Comparison of ENCODE assay signal across 1 cellular context in genomic region chr1:112954945-112955677, GRCh38.
TF ChIP-seq lines count a peak whose summit lies in the region.

No MANE protein-coding gene starts in this region.

TF ChIP-seq in HEK293, 187 proteins besides CTCF, POLR2A, EP300 and RAD21 (continued from another document):
- TF ChIP-seq ZNF184 (tag by site-specific recombination; IDR thresholded peaks at IDR 0.05) (no peak), ZNF571 (tag by site-specific recombination; IDR thresholded peaks at IDR 0.05) (no peak), HOXC10 (CRISPR knock-in tag; IDR thresholded peaks at IDR 0.05) (no peak), OSR2 (tag by site-specific recombination; IDR thresholded peaks at IDR 0.05) (peak; percentile 78; the same call in 1 of the 2 replicates), SCRT2 (tag by site-specific recombination; IDR thresholded peaks at IDR 0.05) (peak; percentile 99), ZBTB1 (tag by site-specific recombination; IDR thresholded peaks at IDR 0.05) (no peak)
- TF ChIP-seq, protein P1, sequence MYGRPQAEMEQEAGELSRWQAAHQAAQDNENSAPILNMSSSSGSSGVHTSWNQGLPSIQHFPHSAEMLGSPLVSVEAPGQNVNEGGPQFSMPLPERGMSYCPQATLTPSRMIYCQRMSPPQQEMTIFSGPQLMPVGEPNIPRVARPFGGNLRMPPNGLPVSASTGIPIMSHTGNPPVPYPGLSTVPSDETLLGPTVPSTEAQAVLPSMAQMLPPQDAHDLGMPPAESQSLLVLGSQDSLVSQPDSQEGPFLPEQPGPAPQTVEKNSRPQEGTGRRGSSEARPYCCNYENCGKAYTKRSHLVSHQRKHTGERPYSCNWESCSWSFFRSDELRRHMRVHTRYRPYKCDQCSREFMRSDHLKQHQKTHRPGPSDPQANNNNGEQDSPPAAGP (tag by site-specific recombination; IDR thresholded peaks at IDR 0.05): peak; percentile 23; the same call in 1 of the 2 replicates
- TF ChIP-seq, protein P2, sequence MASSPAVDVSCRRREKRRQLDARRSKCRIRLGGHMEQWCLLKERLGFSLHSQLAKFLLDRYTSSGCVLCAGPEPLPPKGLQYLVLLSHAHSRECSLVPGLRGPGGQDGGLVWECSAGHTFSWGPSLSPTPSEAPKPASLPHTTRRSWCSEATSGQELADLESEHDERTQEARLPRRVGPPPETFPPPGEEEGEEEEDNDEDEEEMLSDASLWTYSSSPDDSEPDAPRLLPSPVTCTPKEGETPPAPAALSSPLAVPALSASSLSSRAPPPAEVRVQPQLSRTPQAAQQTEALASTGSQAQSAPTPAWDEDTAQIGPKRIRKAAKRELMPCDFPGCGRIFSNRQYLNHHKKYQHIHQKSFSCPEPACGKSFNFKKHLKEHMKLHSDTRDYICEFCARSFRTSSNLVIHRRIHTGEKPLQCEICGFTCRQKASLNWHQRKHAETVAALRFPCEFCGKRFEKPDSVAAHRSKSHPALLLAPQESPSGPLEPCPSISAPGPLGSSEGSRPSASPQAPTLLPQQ (tag by site-specific recombination; IDR thresholded peaks at IDR 0.05): peak; percentile 96
